9 cellular contexts compared by ENCODE assay signal in the genomic region with DNA sequence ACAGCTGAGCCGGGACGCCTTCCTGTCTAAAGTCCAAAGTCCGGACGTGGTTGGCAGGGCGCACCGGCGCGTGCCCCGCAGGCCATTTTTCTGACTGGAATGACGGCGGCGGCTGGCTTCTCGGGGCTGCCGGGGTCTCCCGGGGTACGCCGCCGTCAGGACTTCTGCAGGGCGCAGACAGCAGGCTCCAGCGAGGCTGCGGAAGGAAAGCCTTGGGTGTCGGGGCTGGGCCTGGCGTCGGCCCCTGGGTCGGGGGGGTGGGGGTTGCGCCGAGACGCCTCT. TPM values are rescaled to one million over a fixed set of nuclear protein-coding genes. Genes with fewer than 3 reads are reported as not detected.
DNase-seq lines count a peak whose midpoint lies in the region; ATAC-seq, FAIRE-seq and TF ChIP-seq lines count a peak whose summit lies in the region.
"Had no signal": no experiment of that assay in that cellular context is flagged by ENCODE, and none has a peak within 500 bp of the region (broad histone marks: within the 10 kb centered on the region; RNA-seq: fewer than 3 reads in every experiment).

No MANE protein-coding gene starts in this region.

- TF ChIP-seq POLR2A in HCT116 (IDR thresholded peaks at IDR 0.05; ENCODE audit: borderline replicate concordance, extremely low read depth, insufficient read depth, insufficient read length): no peak
- no peak; a peak in 2 of 4 replicates for TF ChIP-seq POLR2A in HepG2 (IDR thresholded peaks at IDR 0.05; ENCODE audit: insufficient read depth in 1 of 2, low read depth in 2 of 2, low read length in 2 of 2)

- TF ChIP-seq CTCF in HCT116 (IDR thresholded peaks at IDR 0.05 in 2 of 3, conservative IDR thresholded peaks at IDR 0.05 in 1 of 3; ENCODE audit: borderline replicate concordance in 1 of 3, insufficient read depth in 1 of 3, low read depth in 2 of 3, low read length in 2 of 3) (no peak), HepG2 (CRISPR knock-in tag; IDR thresholded peaks at IDR 0.05) (peak; percentile 20; the same call in 1 of the 2 replicates)

- no peaks in the 10 kb centered on the region for H4K20me1 ChIP-seq in HCT116 (ENCODE audit: insufficient read depth)
- peaks cover 7% of the 10 kb centered on the region for H4K20me1 ChIP-seq in HepG2 (ENCODE audit: insufficient read depth, low read length)

- H2AFZ ChIP-seq in HCT116 (ENCODE audit: low read depth, low read length, poor library complexity, severe bottlenecking) (no peak overlapping the region), HepG2 (ENCODE audit: low read length) (peak overlapping the region; percentile 7)

- no peak for FAIRE-seq in HepG2 (lab: Jason Lieb, UNC)
- FAIRE-seq: A204.1 had no signal

- H3K27ac ChIP-seq in HCT116 (ENCODE audit: low read depth, low read length) (peak overlapping the region; percentile 91), HepG2 (ENCODE audit: extremely low read length, insufficient read depth, low read length) (peak overlapping the region; percentile 93), subcutaneous abdominal adipose tissue (ENCODE audit: low read depth, low read length) (peak overlapping the region; percentile 94)

- BruUV-seq in HCT116 (replicated peaks; lab: Mats Ljungman, UMichigan) (no TSS peak), HepG2 (replicated peaks; lab: Mats Ljungman, UMichigan) (no TSS peak)

- RAD21 ChIA-PET in HCT116 (lab: Charles Lee; ENCODE audit: low non-redundant PET in 1 of 2, low total read pairs in 2 of 2, uncharacterized antibody in 2 of 2, unreplicated experiment in 2 of 2): interaction anchor here (0.9 to 1.2 kb wide), 2 partner anchors 9 to 34 kb away, joined by 3 read pairs; no protein-coding TSS in a partner anchor

- H3K27me3 ChIP-seq in HCT116 (ENCODE audit: insufficient read depth, low read length): no peaks in the 10 kb centered on the region
- no peaks in the 10 kb centered on the region; a peak in 1 of 5 replicates for H3K27me3 ChIP-seq in HepG2 (ENCODE audit: control insufficient read depth in 1 of 2, insufficient read depth in 2 of 2, low read length in 2 of 2)
- H3K27me3 ChIP-seq in subcutaneous abdominal adipose tissue (ENCODE audit: control insufficient read depth in 5 of 5, insufficient read depth in 4 of 5, low read length in 5 of 5): no peaks in the 10 kb centered on the region

- ATAC-seq in HCT116 (peak; percentile 57), HepG2 (peak; percentile 75)

- CTCF ChIA-PET in HCT116 (lab: Charles Lee): no interaction called here
- CTCF ChIA-PET in HepG2 (lab: Yijun Ruan, JAX; ENCODE audit: low intra/inter-chr PET ratio, low total read pairs): no interaction called here

- in situ Hi-C loops in T47D (cut with HindIII; ENCODE audit: low pct_unique_long_range_greater_than_20kb, low sequenced_read_pairs): no loop called here
- in situ Hi-C loops in HepG2 (cut with HindIII; ENCODE audit: extremely low pct_ligation_motif_present, low pct_unique_long_range_greater_than_20kb): no loop called here

- H3K4me2 ChIP-seq in HCT116 (ENCODE audit: low read length) (peak overlapping the region; percentile 76), HepG2 (ENCODE audit: low read depth, low read length) (peak overlapping the region; percentile 82)

- peak overlapping the region; percentile 85 to 93 for H3K4me3 ChIP-seq in HCT116 (replicated peaks in 1 of 2; ENCODE audit: low read depth in 1 of 2, low read length in 2 of 2)
- peak overlapping the region; percentile 72 to 91 (median 74) for H3K4me3 ChIP-seq in HepG2 (replicated peaks in 1 of 3; ENCODE audit: insufficient read depth in 1 of 3, low read depth in 2 of 3, low read length in 3 of 3)
- H3K4me3 ChIP-seq in subcutaneous abdominal adipose tissue (ENCODE audit: low read depth in 1 of 5, low read length in 5 of 5): peak overlapping the region; percentile 89 to 98 (median 95)

- WGBS in HepG2 (ENCODE audit: low lambda C conversion rate): 1% methylated on average over 28 of the region's 28 CpGs

- H3K36me3 ChIP-seq in HCT116 (ENCODE audit: control insufficient read depth in 1 of 2, insufficient read depth in 2 of 2, low read length in 2 of 2) (no peaks in the 10 kb centered on the region), HepG2 (replicated peaks in 1 of 2; ENCODE audit: control insufficient read depth in 1 of 2, insufficient read depth in 2 of 2, low read length in 2 of 2) (0 out of 5 replicates have a peak, but pooled peaks cover 0 to 3% of the 10 kb centered on the region in 2 experiments), subcutaneous abdominal adipose tissue (ENCODE audit: control insufficient read depth in 5 of 5, insufficient read depth in 5 of 5, low read length in 5 of 5) (no peaks in the 10 kb centered on the region)

- H3K79me2 ChIP-seq in HCT116 (ENCODE audit: insufficient read depth, low read length) (peaks cover 42% of the 10 kb centered on the region), HepG2 (ENCODE audit: insufficient read depth, low read length) (peaks cover 48% of the 10 kb centered on the region)

- H3K9ac ChIP-seq in HCT116 (ENCODE audit: low read length): peak overlapping the region; percentile 86
- peak overlapping the region; percentile 88 for H3K9ac ChIP-seq in HepG2 (ENCODE audit: insufficient read depth, low read depth, low read length)
- H3K9ac ChIP-seq in subcutaneous abdominal adipose tissue (ENCODE audit: low read length in 5 of 5): peak overlapping the region; percentile 92 to 98 (median 97)

- peak; percentile 80 to 84; a peak in 3 of 4 replicates for TF ChIP-seq EP300 in HepG2 (IDR thresholded peaks at IDR 0.05; ENCODE audit: low read depth in 2 of 2, low read length in 2 of 2)
- peak; percentile 91 for TF ChIP-seq EP300 in HepG2 (CRISPR knock-in tag; IDR thresholded peaks at IDR 0.05; ENCODE audit: borderline replicate concordance)

- peaks cover 0 to 3% of the 10 kb centered on the region in 2 experiments; a peak in 1 of 4 replicates for H3K9me3 ChIP-seq in HCT116 (ENCODE audit: control insufficient read depth in 1 of 2, insufficient read depth in 1 of 2, low read depth in 1 of 2, low read length in 2 of 2)
- H3K9me3 ChIP-seq in HepG2 (ENCODE audit: low read length): peaks cover 7% of the 10 kb centered on the region; the same call in 1 of the 2 replicates
- no peaks in the 10 kb centered on the region for H3K9me3 ChIP-seq in subcutaneous abdominal adipose tissue (ENCODE audit: control insufficient read depth in 5 of 5, low read length in 5 of 5)

- H3K4me1 ChIP-seq in HCT116 (ENCODE audit: control insufficient read depth in 1 of 2, insufficient read depth in 2 of 2, low read length in 2 of 2) (peaks cover 26 to 51% of the 10 kb centered on the region in 2 experiments), HepG2 (ENCODE audit: insufficient read depth, low read length) (peaks cover 54% of the 10 kb centered on the region), subcutaneous abdominal adipose tissue (ENCODE audit: control insufficient read depth in 5 of 5, insufficient read depth in 5 of 5, low read length in 5 of 5) (peaks cover 0 to 31% (median 25%) of the 10 kb centered on the region in 5 donors)

- intact Hi-C loops in HCT116 (cut with micrococcal nuclease): loop anchor here (5.0 kb wide), 3 partner anchors 49 to 166 kb away; a partner anchor contains a TSS
- intact Hi-C loops in HepG2 (cut with micrococcal nuclease; ENCODE audit: unreplicated experiment): loop anchor here (1.0 to 2.0 kb wide), 4 partner anchors 33 to 242 kb away; a partner anchor contains a TSS

- peak; percentile 43 for DNase-seq in DMS153 treated with DMSO at 0.1 percent for 48 hours (lab: John Stamatoyannopoulos, UW; ENCODE audit: unreplicated experiment)
- no peak for DNase-seq in DMS153 (lab: John Stamatoyannopoulos, UW)
- no peak for DNase-seq in HCT116 (ENCODE audit: low read depth, low spot score)
- DNase-seq in NCI-H1105 treated with DMSO at 0.1 percent for 48 hours (lab: John Stamatoyannopoulos, UW): peak; percentile 71
- DNase-seq in T47D (ENCODE audit: low read depth in 1 of 2, low spot score in 1 of 2): peak; percentile 23 to 85
- peak; percentile 96 for DNase-seq in HepG2 (ENCODE audit: low spot score)
- no peak for DNase-seq in epidermal melanocyte (ENCODE audit: insufficient read length, low spot score)

- POLR2A ChIA-PET in HCT116 (lab: Charles Lee) (interaction anchor here (0.6 to 1.4 kb wide), 5 partner anchors 11 to 160 kb away, joined by 3 to 7 read pairs (median 3); a partner anchor contains a TSS), HepG2 (lab: Yijun Ruan, JAX) (interaction anchor here (0.6 to 5.7 kb wide), 45 partner anchors 10 to 249 kb away, joined by 3 to 138 read pairs (median 6); a partner anchor contains a TSS)

- TF ChIP-seq RAD21 in HCT116 (IDR thresholded peaks at IDR 0.05; ENCODE audit: low read depth) (no peak), HepG2 (CRISPR knock-in tag; IDR thresholded peaks at IDR 0.05) (peak; percentile 69)

- no peaks in the 10 kb centered on the region for H3K9me2 ChIP-seq in HCT116 (ENCODE audit: insufficient read depth)

TF ChIP-seq in HCT116, 20 proteins besides CTCF, POLR2A, EP300 and RAD21 (continues in another document):
- no peak for TF ChIP-seq ELF1 (IDR thresholded peaks at IDR 0.05; ENCODE audit: borderline replicate concordance, low read depth)

TF ChIP-seq in HepG2, 621 proteins besides CTCF, POLR2A, EP300 and RAD21 (continues in another document):
- no peak for TF ChIP-seq KAT2B (IDR thresholded peaks at IDR 0.05; ENCODE audit: borderline replicate concordance, low read depth, low read length)

RNA-seq across cellular contexts. Expression of a gene that starts 32.8 kb away (rescaled TPM):
- 31.1 TPM for total RNA-seq in HCT116 (2021; ENCODE audit: unreplicated experiment)
- polyA plus RNA-seq in HCT116 (2012): 12.0 and 14.2 TPM in 2 replicates
- total RNA-seq in HepG2 (2016; rRNA removed; fragmentation: Illumina TruSeq; extraction: Trizol): 119 and 158 TPM in 2 replicates
- 154 and 169 TPM in 2 replicates for total RNA-seq in HepG2 (2016; cell fraction: cytosol; rRNA removed; fragmentation: Illumina TruSeq; extraction: Trizol; ENCODE audit: low read depth)
- total RNA-seq in HepG2 (2016; cell fraction: insoluble cytoplasmic fraction; rRNA removed; fragmentation: Illumina TruSeq; extraction: Trizol): 111 and 161 TPM in 2 replicates
- 165 and 196 TPM in 2 replicates for total RNA-seq in HepG2 (2016; cell fraction: membrane; rRNA removed; fragmentation: Illumina TruSeq; extraction: Trizol)
- 192 and 219 TPM in 2 replicates for total RNA-seq in HepG2 (2016; cell fraction: nucleus; rRNA removed; fragmentation: Illumina TruSeq; extraction: Trizol)
- 131 and 134 TPM in 2 replicates for polyA plus RNA-seq in HepG2 (2011; rRNA removed)
- polyA plus RNA-seq in HepG2 (2011; cell fraction: cytosol; rRNA removed): 57.1 and 79.7 TPM in 2 replicates
- polyA plus RNA-seq in HepG2 (2011; cell fraction: nucleus; rRNA removed): 77.3 and 94.7 TPM in 2 replicates
- polyA plus RNA-seq in HepG2 (2012): 103 and 118 TPM in 2 replicates
- 19.6 and 24.5 TPM in 2 replicates for polyA plus RNA-seq in HepG2 (2016; cell fraction: cytosol; fragmentation: Illumina TruSeq; extraction: Trizol; ENCODE audit: low read depth)
- 95.4 and 102 TPM in 2 replicates for polyA plus RNA-seq in HepG2 (2016; cell fraction: insoluble cytoplasmic fraction; fragmentation: Illumina TruSeq; extraction: Trizol; ENCODE audit: low read depth)
- polyA plus RNA-seq in HepG2 (2016; cell fraction: membrane; fragmentation: Illumina TruSeq; extraction: Trizol; ENCODE audit: low read depth): 45.8 and 50.4 TPM in 2 replicates
- polyA plus RNA-seq in HepG2 (2016; cell fraction: nucleus; fragmentation: Illumina TruSeq; extraction: Trizol; ENCODE audit: insufficient read depth, low read depth): 216 and 223 TPM in 2 replicates
- polyA minus RNA-seq in HepG2 (2011; rRNA and poly(A)+ RNA removed; ENCODE audit: low replicate concordance): 24.3 and 71.9 TPM in 2 replicates
- 59.9 and 69.8 TPM in 2 replicates for polyA minus RNA-seq in HepG2 (2011; cell fraction: cytosol; rRNA and poly(A)+ RNA removed)
- polyA minus RNA-seq in HepG2 (2011; cell fraction: nucleus; rRNA and poly(A)+ RNA removed): 211 and 242 TPM in 2 replicates

Comparison
In these comparisons a context has a peak if more than half of its experiments do, and no peak if none do; other contexts are left out.
1. DNase-seq: peak in DMS153 treated with DMSO at 0.1 percent for 48 hours (single experiment), NCI-H1105 treated with DMSO at 0.1 percent for 48 hours (single experiment), T47D (2 of 2) and HepG2 (single experiment); none in DMS153 (single experiment), HCT116 (single experiment) and epidermal melanocyte (single experiment).
2. Peak in every context shown above with its lines, with median percentiles within 50 percentile points of each other: H3K27ac ChIP-seq, H3K4me3 ChIP-seq and H3K9ac ChIP-seq.